In genomic region chr16:3938843-3939624, GRCh38 we compare ENCODE assay signal across 8 cellular contexts. TPM values are rescaled to one million over a fixed set of nuclear protein-coding genes. Genes with fewer than 3 reads are reported as not detected.
A peak's percentile ranks its signal among the peaks of the same experiment; 100 is the strongest.
DNase-seq lines count a peak whose midpoint lies in the region; ATAC-seq lines count a peak whose summit lies in the region.

No MANE protein-coding gene starts in this region.

- H3K9me3 Mint-ChIP-seq in naive thymus-derived CD8-positive, alpha-beta T cell = no peaks in the 10 kb centered on the region

- H3K4me1 Mint-ChIP-seq in naive thymus-derived CD8-positive, alpha-beta T cell = peaks cover 0 to 3% (median 1%) of the 10 kb centered on the region in 4 donors

- ATAC-seq in esophagus mucosa (peak; percentile 52), GM19467 (IDR thresholded peaks at IDR 0.05; ENCODE audit: unreplicated experiment) (no peak)
- ATAC-seq in naive thymus-derived CD8-positive, alpha-beta T cell = peak; percentile 92 to 98

- POLR2A ChIA-PET in naive thymus-derived CD8-positive, alpha-beta T cell (lab: Charles Lee) = interaction anchor here (0.7 kb wide), 1 partner anchor 441 kb away, joined by 3 read pairs; no protein-coding TSS in a partner anchor

- no peaks in the 10 kb centered on the region for H3K36me3 Mint-ChIP-seq in naive thymus-derived CD8-positive, alpha-beta T cell

- peaks cover 0 to 2% (median 0%) of the 10 kb centered on the region in 5 donors for H3K27me3 Mint-ChIP-seq in naive thymus-derived CD8-positive, alpha-beta T cell

- no peak overlapping the region for H3K27ac Mint-ChIP-seq in naive thymus-derived CD8-positive, alpha-beta T cell

- DNase-seq in NCI-H510A treated with DMSO at 0.1 percent for 48 hours (lab: John Stamatoyannopoulos, UW) (peak; percentile 20), NCI-H510A (lab: John Stamatoyannopoulos, UW) (no peak), NCI-H82 treated with DMSO at 0.1 percent for 48 hours (lab: John Stamatoyannopoulos, UW; ENCODE audit: unreplicated experiment) (peak; percentile 20), activated T-cell treated with anti-CD3 and anti-CD28 coated beads for 4 hours (peak; percentile 50)
- DNase-seq in naive thymus-derived CD8-positive, alpha-beta T cell = peak; percentile 46 to 80 (median 70)
- DNase-seq in stimulated activated naive CD4-positive, alpha-beta T cell (lab: John Stamatoyannopoulos, UW) = peak in 5 of 6 experiments; percentile 45 to 69 (median 54)

- peak overlapping the region; percentile 7 to 75 (median 52) for H3K4me3 Mint-ChIP-seq in naive thymus-derived CD8-positive, alpha-beta T cell

RNA-seq across cellular contexts. Expression of gene CREBBP, which starts 58.5 kb away (rescaled TPM):
- total RNA-seq in esophagus mucosa = 28.1 TPM
- 100 to 1,000 TPM; 153 to 167 TPM for total RNA-seq in naive thymus-derived CD8-positive, alpha-beta T cell
- 10 to 100 TPM in 1 of 3 donors, 1 to 10 TPM in 2; 2.9 to 12.0 (median 6.4) TPM for polyA plus RNA-seq in naive thymus-derived CD8-positive, alpha-beta T cell
